In genomic region chr6:18501313-18502013, GRCh38 we compare ENCODE assay signal across 10 cellular contexts.
DNase-seq lines count a peak whose midpoint lies in the region; ATAC-seq, FAIRE-seq and TF ChIP-seq lines count a peak whose summit lies in the region.
"Had no signal": no experiment of that assay in that cellular context is flagged by ENCODE, and none has a peak within 500 bp of the region (broad histone marks: within the 10 kb centered on the region; RNA-seq: fewer than 3 reads in every experiment).

No MANE protein-coding gene starts in this region.

- in situ Hi-C loops in G401 (cut with HindIII; ENCODE audit: low sequenced_read_pairs): no loop called here

- no peak overlapping the region for H3K27ac Mint-ChIP-seq in stimulated activated effector memory CD8-positive, alpha-beta T cell treated with anti-CD3 and anti-CD28 coated beads, Interleukin-12 subunit alpha, Interleukin-12 subunit beta, amount 100 ng/mL, for 72 hours

- 78 to 90% (median 80%) methylated on average over 10 of the region's 10 CpGs for WGBS in small intestine, 3 donors

- H3K27me3 ChIP-seq in adipocyte (replicated peaks; ENCODE audit: control insufficient read depth, insufficient read depth, low read length) (no peaks in the 10 kb centered on the region), right atrium auricular region (no peaks in the 10 kb centered on the region), small intestine (ENCODE audit: control insufficient read depth in 2 of 2, insufficient read depth in 2 of 2, low read length in 2 of 2) (no peaks in the 10 kb centered on the region), H7 (ENCODE audit: control insufficient read depth, insufficient read depth, low read length) (no peaks in the 10 kb centered on the region)

- H3K4me3 ChIP-seq in adipocyte (ENCODE audit: low read length): no peak overlapping the region
- H3K4me3 ChIP-seq in right atrium auricular region: no peak overlapping the region
- no peak overlapping the region for H3K4me3 ChIP-seq in small intestine (ENCODE audit: low read depth in 1 of 2, low read length in 2 of 2)
- no peak overlapping the region for H3K4me3 ChIP-seq in H7 (ENCODE audit: insufficient read depth, low read depth, low read length)

- no peak for TF ChIP-seq CTCF in right atrium auricular region (IDR thresholded peaks at IDR 0.05)

- H3K36me3 Mint-ChIP-seq in stimulated activated effector memory CD8-positive, alpha-beta T cell treated with anti-CD3 and anti-CD28 coated beads, Interleukin-12 subunit alpha, Interleukin-12 subunit beta, amount 100 ng/mL, for 72 hours: no peaks in the 10 kb centered on the region

- peak overlapping the region; percentile 30 for H3K9ac ChIP-seq in adipocyte (ENCODE audit: low read length)

- DNase-seq in adipocyte (ENCODE audit: low read depth): peak; percentile 90
- DNase-seq in right atrium auricular region (ENCODE audit: low spot score): peak; percentile 72
- DNase-seq in stimulated activated effector memory CD8-positive, alpha-beta T cell treated with anti-CD3 and anti-CD28 coated beads, Interleukin-12 subunit alpha, Interleukin-12 subunit beta, amount 100 ng/mL, for 72 hours (ENCODE audit: low spot score in 2 of 2): no peak
- no peak for DNase-seq in G401 (ENCODE audit: low spot score)
- DNase-seq in small intestine: no peak
- DNase-seq in H7: no peak
- no peak for DNase-seq in activated CD4-positive, alpha-beta T cell treated with anti-CD3 and anti-CD28 coated beads for 1 hour

- peak; percentile 52 for ATAC-seq in GM21423 (IDR thresholded peaks at IDR 0.05; ENCODE audit: unreplicated experiment)
- peak; percentile 47 for ATAC-seq in stimulated activated effector memory CD8-positive, alpha-beta T cell treated with anti-CD3 and anti-CD28 coated beads, Interleukin-12 subunit alpha, Interleukin-12 subunit beta, amount 100 ng/mL, for 72 hours

- no peaks in the 10 kb centered on the region for H3K9me3 ChIP-seq in adipocyte (ENCODE audit: control insufficient read depth, low read length)
- no peaks in the 10 kb centered on the region for H3K9me3 ChIP-seq in right atrium auricular region
- H3K9me3 ChIP-seq in small intestine (ENCODE audit: control insufficient read depth, low read depth): no peaks in the 10 kb centered on the region

- FAIRE-seq in small intestine (lab: Jason Lieb, UNC): no peak
- FAIRE-seq: GM18507 had no signal

- H3K9me3 Mint-ChIP-seq in stimulated activated effector memory CD8-positive, alpha-beta T cell treated with anti-CD3 and anti-CD28 coated beads, Interleukin-12 subunit alpha, Interleukin-12 subunit beta, amount 100 ng/mL, for 72 hours: no peaks in the 10 kb centered on the region

- no peaks in the 10 kb centered on the region for H3K36me3 ChIP-seq in adipocyte (ENCODE audit: control insufficient read depth, insufficient read depth, low read length, severe bottlenecking)
- no peaks in the 10 kb centered on the region for H3K36me3 ChIP-seq in right atrium auricular region
- no peaks in the 10 kb centered on the region for H3K36me3 ChIP-seq in small intestine (ENCODE audit: control insufficient read depth in 2 of 2, insufficient read depth in 2 of 2, low read length in 2 of 2)
- H3K36me3 ChIP-seq in H7 (replicated peaks; ENCODE audit: control insufficient read depth, insufficient read depth, low read length): no peaks in the 10 kb centered on the region

- peaks cover 23% of the 10 kb centered on the region for H3K4me1 ChIP-seq in adipocyte (ENCODE audit: control insufficient read depth, insufficient read depth, low read length)
- H3K4me1 ChIP-seq in right atrium auricular region: peaks cover 0 to 6% of the 10 kb centered on the region in 2 donors
- no peaks in the 10 kb centered on the region for H3K4me1 ChIP-seq in small intestine (ENCODE audit: control insufficient read depth in 2 of 2, insufficient read depth in 1 of 2, low read depth in 1 of 2, low read length in 1 of 2)

- H3K27ac ChIP-seq in right atrium auricular region (peak overlapping the region; percentile 21 to 23), small intestine (ENCODE audit: low read depth in 1 of 2, low read length in 1 of 2) (no peak overlapping the region)
- H3K27ac ChIP-seq: HL-60 had no signal

- no peaks in the 10 kb centered on the region for H3K4me1 Mint-ChIP-seq in stimulated activated effector memory CD8-positive, alpha-beta T cell treated with anti-CD3 and anti-CD28 coated beads, Interleukin-12 subunit alpha, Interleukin-12 subunit beta, amount 100 ng/mL, for 72 hours

- H3K4me3 Mint-ChIP-seq in stimulated activated effector memory CD8-positive, alpha-beta T cell treated with anti-CD3 and anti-CD28 coated beads, Interleukin-12 subunit alpha, Interleukin-12 subunit beta, amount 100 ng/mL, for 72 hours: no peak overlapping the region

Comparison
In these comparisons a context has a peak if more than half of its experiments do, and no peak if none do; other contexts are left out.
1. DNase-seq: peak in adipocyte (single experiment) and right atrium auricular region (single experiment); none in stimulated activated effector memory CD8-positive, alpha-beta T cell treated with anti-CD3 and anti-CD28 coated beads, Interleukin-12 subunit alpha, Interleukin-12 subunit beta, amount 100 ng/mL, for 72 hours (0 of 2), G401 (single experiment), small intestine (single experiment), H7 (single experiment) and activated CD4-positive, alpha-beta T cell treated with anti-CD3 and anti-CD28 coated beads for 1 hour (single experiment).
2. H3K27ac ChIP-seq: peak in right atrium auricular region (2 of 2); none in small intestine (0 of 2).